Comparison of ENCODE assay signal across 8 cellular contexts in genomic region chr14:39174560-39175444, GRCh38. TPM values are rescaled to one million over a fixed set of nuclear protein-coding genes. Genes with fewer than 3 reads are reported as not detected.
DNase-seq lines count a peak whose midpoint lies in the region; ATAC-seq and TF ChIP-seq lines count a peak whose summit lies in the region.

Gene PNN (plus strand): TSS chr14:39175254. CDS start chr14:39175280, 26 bp downstream.

- ATAC-seq in GM19023 (IDR thresholded peaks at IDR 0.05; ENCODE audit: unreplicated experiment) (peak; percentile 90), HG03280 (IDR thresholded peaks at IDR 0.05; ENCODE audit: unreplicated experiment) (peak; percentile 95)

- WGBS in spleen, 5 donors: 4 to 6% (median 5%) methylated on average over 55 to 56 of the region's 56 CpGs

- H3K36me3 ChIP-seq in spleen: peaks cover 2 to 38% (median 34%) of the 10 kb centered on the region in 6 donors

- intact Hi-C loops in spleen (cut with DNase I; ENCODE audit: low total_unique reads): loop anchor here (5.0 kb wide), 2 partner anchors 73 to 257 kb away; partner anchors contain the start of genes FBXO33 and SEC23A

- H3K4me3 ChIP-seq in spleen: peak within 1 kb of the TSS; percentile 82 to 99 (median 88)

- no peaks in the 10 kb centered on the region for H3K9me3 ChIP-seq in spleen

- peak; percentile 95 for DNase-seq in AG08396 (ENCODE audit: low spot score)
- peak; percentile 98 for DNase-seq in NCI-H345 treated with DMSO at 0.1 percent for 48 hours (lab: John Stamatoyannopoulos, UW; ENCODE audit: unreplicated experiment)
- DNase-seq in activated CD4-positive, CD25-positive, alpha-beta regulatory T cell (lab: John Stamatoyannopoulos, UW): peak; percentile 91 to 93 (median 92)
- peak; percentile 99 for DNase-seq in central memory CD4-positive, alpha-beta T cell
- DNase-seq in inferior parietal cortex (ENCODE audit: extremely low spot score): peak; percentile 98
- DNase-seq in spleen: peak; percentile 98

- no peaks in the 10 kb centered on the region for H3K27me3 ChIP-seq in spleen (replicated peaks in 1 of 7)

- peak; percentile 67 to 85 (median 85) for TF ChIP-seq POLR2A in spleen (IDR thresholded peaks at IDR 0.05)

- H3K4me1 ChIP-seq in spleen: peaks cover 17 to 60% (median 38%) of the 10 kb centered on the region in 6 donors

- peak in 4 of 11 experiments; percentile 31 to 49 (median 42) for TF ChIP-seq CTCF in spleen (IDR thresholded peaks at IDR 0.05 in 8 of 11, conservative IDR thresholded peaks at IDR 0.05 in 3 of 11)

- peak within 1 kb of the TSS; percentile 88 to 98 (median 96) for H3K27ac ChIP-seq in spleen

RNA-seq across cellular contexts. Expression of gene PNN, which starts in this region (rescaled TPM):
- total RNA-seq in spleen: 10 to 100 TPM; 43.8 to 79.7 (median 66.6) TPM
- polyA plus RNA-seq in spleen: 10 to 100 TPM; 38.1 to 58.0 (median 50.5) TPM

Comparison
In these comparisons a context has a peak if more than half of its experiments do, and no peak if none do; other contexts are left out.
1. Peak in every context shown above with its lines: DNase-seq, ATAC-seq, H3K4me3 ChIP-seq and H3K27ac ChIP-seq.